Comparison of ENCODE assay signal across 16 cellular contexts in the genomic region with DNA sequence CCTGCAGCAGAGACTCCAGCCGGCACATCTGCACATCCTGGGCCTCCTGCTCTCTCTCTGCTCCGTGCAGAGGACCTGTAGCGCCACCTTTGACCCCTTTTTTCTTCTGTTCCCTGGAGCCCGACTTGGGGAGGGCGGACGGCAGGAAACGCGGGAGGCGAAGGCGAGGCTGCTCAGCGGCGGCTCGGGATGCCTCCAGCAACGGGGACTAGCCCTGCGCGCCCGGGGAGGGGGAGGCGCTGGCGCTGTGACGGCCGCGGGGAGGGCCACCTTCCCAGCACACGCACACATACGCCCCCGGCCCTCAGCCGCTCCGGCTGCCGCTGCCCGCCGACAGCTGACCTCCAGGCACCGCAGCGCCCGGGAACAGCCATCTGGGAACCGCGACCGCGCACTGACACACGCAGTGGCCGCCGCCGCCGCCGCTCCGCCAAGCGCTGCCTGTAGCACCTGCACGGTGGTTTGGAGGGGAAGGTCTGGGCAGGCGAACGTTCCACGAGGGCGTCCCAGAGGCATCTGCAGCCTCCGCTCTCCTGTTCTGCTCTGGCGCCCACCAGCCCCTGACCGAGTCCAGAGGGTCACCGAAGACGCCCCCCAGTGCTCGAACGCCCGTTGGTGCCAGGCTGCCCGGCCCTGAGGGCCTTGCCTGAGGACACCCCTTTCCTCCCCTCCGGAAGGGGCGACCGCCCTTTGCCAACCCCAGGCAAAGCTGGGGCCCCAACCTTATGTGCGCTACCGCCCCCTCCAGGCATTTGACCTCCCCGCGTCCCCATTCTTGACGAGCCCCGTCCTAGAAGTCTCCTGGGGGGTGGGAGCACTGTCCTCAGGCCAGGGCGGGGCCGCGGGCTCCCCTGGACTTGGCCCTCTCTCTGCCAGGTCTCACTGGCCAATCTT. TPM values are rescaled to one million over a fixed set of nuclear protein-coding genes. Genes with fewer than 3 reads are reported as not detected.
DNase-seq lines count a peak whose midpoint lies in the region; ATAC-seq lines count a peak whose summit lies in the region.
"Had no signal": no experiment of that assay in that cellular context is flagged by ENCODE, and none has a peak within 500 bp of the region (broad histone marks: within the 10 kb centered on the region; RNA-seq: fewer than 3 reads in every experiment).

No MANE protein-coding gene starts in this region.

- no peak for ATAC-seq in HG03571 (IDR thresholded peaks at IDR 0.05; ENCODE audit: unreplicated experiment)
- ATAC-seq: natural killer cell treated with Interleukin-12 subunit alpha and Interleukin-12 subunit beta and Interleukin-15 and Interleukin-18, amount 100 ng/mL, for 72 hours had no signal

- peaks cover 39% of the 10 kb centered on the region for H3K27me3 Mint-ChIP-seq in activated naive CD8-positive, alpha-beta T cell treated with anti-CD3 and anti-CD28 coated beads for 36 hours

- no peaks in the 10 kb centered on the region for H3K36me3 Mint-ChIP-seq in activated naive CD8-positive, alpha-beta T cell treated with anti-CD3 and anti-CD28 coated beads for 36 hours
- H3K36me3 Mint-ChIP-seq: natural killer cell treated with Interleukin-12 subunit alpha and Interleukin-12 subunit beta and Interleukin-15 and Interleukin-18, amount 100 ng/mL, for 72 hours; stimulated activated memory B cell treated with anti-CD40 and anti-IgM and Interleukin-4, amounts not matched to agents 10 μg/mL and 1 μg/mL and 100 μg/mL, for 72 hours had no signal

- H3K27ac Mint-ChIP-seq in activated naive CD8-positive, alpha-beta T cell treated with anti-CD3 and anti-CD28 coated beads for 36 hours: no peak overlapping the region
- H3K27ac Mint-ChIP-seq: natural killer cell treated with Interleukin-12 subunit alpha and Interleukin-12 subunit beta and Interleukin-15 and Interleukin-18, amount 100 ng/mL, for 72 hours; stimulated activated memory B cell treated with anti-CD40 and anti-IgM and Interleukin-4, amounts not matched to agents 10 μg/mL and 1 μg/mL and 100 μg/mL, for 72 hours had no signal

- H3K4me3 Mint-ChIP-seq in activated naive CD8-positive, alpha-beta T cell treated with anti-CD3 and anti-CD28 coated beads for 36 hours: no peak overlapping the region
- H3K4me3 Mint-ChIP-seq: natural killer cell treated with Interleukin-12 subunit alpha and Interleukin-12 subunit beta and Interleukin-15 and Interleukin-18, amount 100 ng/mL, for 72 hours; stimulated activated memory B cell treated with anti-CD40 and anti-IgM and Interleukin-4, amounts not matched to agents 10 μg/mL and 1 μg/mL and 100 μg/mL, for 72 hours had no signal

- DNase-seq in DMS 273 (lab: John Stamatoyannopoulos, UW; ENCODE audit: unreplicated experiment) (peak; percentile 33), DMS 273 treated with DMSO at 0.1 percent for 48 hours (lab: John Stamatoyannopoulos, UW) (no peak), Daoy (ENCODE audit: low read depth) (peak; percentile 18), left kidney (ENCODE audit: low read depth, low spot score) (peak; percentile 61), dedifferentiated amniotic fluid mesenchymal stem cell (ENCODE audit: extremely low spot score) (no peak), NOMO-1 (lab: John Stamatoyannopoulos, UW; ENCODE audit: unreplicated experiment in 2 of 2) (no peak)
- peak; percentile 8 for DNase-seq in activated naive CD8-positive, alpha-beta T cell treated with anti-CD3 and anti-CD28 coated beads for 36 hours
- DNase-seq: kidney; MM.1S; NK-92 treated with Interleukin-12 subunit alpha and Interleukin-12 subunit beta, amount 100 ng/mL, for 24 hours; T-helper 1 cell had no signal

- H3K4me1 Mint-ChIP-seq in activated naive CD8-positive, alpha-beta T cell treated with anti-CD3 and anti-CD28 coated beads for 36 hours: no peaks in the 10 kb centered on the region
- H3K4me1 Mint-ChIP-seq: stimulated activated memory B cell treated with anti-CD40 and anti-IgM and Interleukin-4, amounts not matched to agents 10 μg/mL and 1 μg/mL and 100 μg/mL, for 72 hours had no signal

- no peaks in the 10 kb centered on the region for H3K9me3 Mint-ChIP-seq in activated naive CD8-positive, alpha-beta T cell treated with anti-CD3 and anti-CD28 coated beads for 36 hours
- H3K9me3 Mint-ChIP-seq: natural killer cell treated with Interleukin-12 subunit alpha and Interleukin-12 subunit beta and Interleukin-15 and Interleukin-18, amount 100 ng/mL, for 72 hours; stimulated activated memory B cell treated with anti-CD40 and anti-IgM and Interleukin-4, amounts not matched to agents 10 μg/mL and 1 μg/mL and 100 μg/mL, for 72 hours had no signal

RNA-seq across cellular contexts. Expression of a gene that starts 16.9 kb away (rescaled TPM):
- not detected in 2 replicates for total RNA-seq in Daoy (2014; rRNA removed; shearing (Covaris generic))
- total RNA-seq in activated naive CD8-positive, alpha-beta T cell treated with anti-CD3 and anti-CD28 coated beads for 36 hours: not detected
- total RNA-seq: astrocyte; epithelial cell of proximal tubule; kidney; natural killer cell treated with Interleukin-12 subunit alpha and Interleukin-12 subunit beta and Interleukin-15 and Interleukin-18, amount 100 ng/mL, for 72 hours had no signal

RNA-seq across cellular contexts. Expression of a gene that starts 28.9 kb away (rescaled TPM):
- total RNA-seq in Daoy (2014; rRNA removed; shearing (Covaris generic)): not detected in 2 replicates
- not detected for total RNA-seq in activated naive CD8-positive, alpha-beta T cell treated with anti-CD3 and anti-CD28 coated beads for 36 hours
- total RNA-seq: epithelial cell of proximal tubule; kidney; natural killer cell treated with Interleukin-12 subunit alpha and Interleukin-12 subunit beta and Interleukin-15 and Interleukin-18, amount 100 ng/mL, for 72 hours had no signal

Comparison
In these comparisons a context has a peak if more than half of its experiments do, and no peak if none do; other contexts are left out.
1. DNase-seq: peak in DMS 273 (single experiment), Daoy (single experiment), activated naive CD8-positive, alpha-beta T cell treated with anti-CD3 and anti-CD28 coated beads for 36 hours (single experiment) and left kidney (single experiment); none in DMS 273 treated with DMSO at 0.1 percent for 48 hours (single experiment), dedifferentiated amniotic fluid mesenchymal stem cell (single experiment) and NOMO-1 (0 of 2).